1 cellular context compared by ENCODE assay signal in genomic region chr4:23368081-23368697, GRCh38.
TF ChIP-seq lines count a peak whose summit lies in the region.

No MANE protein-coding gene starts in this region.

TF ChIP-seq in WTC11, 78 proteins besides CTCF, POLR2A, EP300 and RAD21 (continued from another document):
- no peak for TF ChIP-seq MLX (CRISPR knock-in tag; IDR thresholded peaks at IDR 0.05)
